ENCODE assay signal across 13 cellular contexts in the genomic region with DNA sequence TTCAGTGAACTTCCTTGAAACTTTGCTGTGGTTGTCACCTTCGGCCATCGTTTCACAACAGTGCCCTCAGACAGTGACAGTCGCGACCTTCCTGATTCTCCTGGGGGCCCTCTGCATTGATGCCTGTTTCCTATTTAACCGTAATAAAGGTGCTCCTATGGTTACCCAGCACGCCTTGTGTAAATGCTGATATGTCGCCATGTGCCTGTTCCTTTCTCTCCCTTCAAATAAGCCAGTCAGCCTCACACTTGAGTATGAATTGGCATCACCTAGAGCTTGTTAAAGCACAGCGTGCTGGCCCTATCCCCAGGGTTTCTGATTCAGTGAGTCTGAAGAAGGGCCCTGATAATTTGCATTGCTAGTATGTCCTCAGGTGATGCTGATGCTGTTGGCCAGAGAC.
DNase-seq lines count a peak whose midpoint lies in the region; FAIRE-seq and TF ChIP-seq lines count a peak whose summit lies in the region.
"Had no signal": no experiment of that assay in that cellular context is flagged by ENCODE, and none has a peak within 500 bp of the region (broad histone marks: within the 10 kb centered on the region; RNA-seq: fewer than 3 reads in every experiment).

No MANE protein-coding gene starts in this region.

- H3K36me3 ChIP-seq in neutrophil (peaks cover 10% of the 10 kb centered on the region), SJCRH30 (no peaks in the 10 kb centered on the region)

- H3K27me3 ChIP-seq in neutrophil: no peaks in the 10 kb centered on the region
- no peaks in the 10 kb centered on the region for H3K27me3 ChIP-seq in SJCRH30

- H3K27ac ChIP-seq in neutrophil (peak overlapping the region; percentile 62), SJCRH30 (no peak overlapping the region)
- H3K27ac ChIP-seq: parathyroid adenoma had no signal

- H3K4me3 ChIP-seq in GM12865 (ENCODE audit: low read depth, low read length) (no peak overlapping the region), neutrophil (ENCODE audit: low read depth in 1 of 2, low read length in 1 of 2) (no peak overlapping the region), SJCRH30 (no peak overlapping the region)

- peaks cover 39% of the 10 kb centered on the region for H3K4me1 Mint-ChIP-seq in activated T-helper 2 cell treated with anti-CD3 and anti-CD28 coated beads, Interferon-gamma antibody, Interleukin-2, Interleukin-4, amounts not matched to agents 10 μg/mL and 5 μg/mL and 100 μg/mL, durations not matched to agents 14 hours and 24 hours and 36 hours (ENCODE audit: low read depth)

- H3K27me3 Mint-ChIP-seq in activated T-helper 2 cell treated with anti-CD3 and anti-CD28 coated beads, Interferon-gamma antibody, Interleukin-2, Interleukin-4, amounts not matched to agents 10 μg/mL and 5 μg/mL and 100 μg/mL, durations not matched to agents 14 hours and 24 hours and 36 hours (ENCODE audit: low read depth): no peaks in the 10 kb centered on the region
- H3K27me3 Mint-ChIP-seq: dendritic cell treated with granulocyte-macrophage colony-stimulating factor and Interleukin-4, amounts not matched to agents 40 ng/mL and 50 ng/mL, for 4 days had no signal

- peak; percentile 19 for DNase-seq in GM12865 (ENCODE audit: low read depth)
- DNase-seq in NCI-H1092 (lab: John Stamatoyannopoulos, UW): peak; percentile 79
- no peak for DNase-seq in activated T-helper 2 cell treated with anti-CD3 and anti-CD28 coated beads, Interferon-gamma antibody, Interleukin-2, Interleukin-4, amounts not matched to agents 10 μg/mL and 5 μg/mL and 100 μg/mL, durations not matched to agents 14 hours and 24 hours and 36 hours (ENCODE audit: low spot score)
- DNase-seq in SJCRH30: no peak
- DNase-seq in D721Med (ENCODE audit: insufficient read length, low spot score): no peak
- no peak for DNase-seq in GM13977 (ENCODE audit: low spot score)
- DNase-seq: activated T-cell treated with anti-CD3 and anti-CD28 coated beads for 4 hours, NCI-H1105 had no signal

- H3K4me1 ChIP-seq in neutrophil (ENCODE audit: control insufficient read depth in 1 of 2, insufficient read depth in 1 of 2, low read depth in 1 of 2, low read length in 1 of 2): peaks cover 36 to 37% of the 10 kb centered on the region in 2 experiments
- H3K4me1 ChIP-seq in SJCRH30: peaks cover 14% of the 10 kb centered on the region
- H3K4me1 ChIP-seq: parathyroid adenoma had no signal

- H3K9me3 Mint-ChIP-seq in activated T-helper 2 cell treated with anti-CD3 and anti-CD28 coated beads, Interferon-gamma antibody, Interleukin-2, Interleukin-4, amounts not matched to agents 10 μg/mL and 5 μg/mL and 100 μg/mL, durations not matched to agents 14 hours and 24 hours and 36 hours: no peaks in the 10 kb centered on the region
- H3K9me3 Mint-ChIP-seq: dendritic cell treated with granulocyte-macrophage colony-stimulating factor and Interleukin-4, amounts not matched to agents 40 ng/mL and 50 ng/mL, for 4 days had no signal

- no peak overlapping the region for H3K4me3 Mint-ChIP-seq in activated T-helper 2 cell treated with anti-CD3 and anti-CD28 coated beads, Interferon-gamma antibody, Interleukin-2, Interleukin-4, amounts not matched to agents 10 μg/mL and 5 μg/mL and 100 μg/mL, durations not matched to agents 14 hours and 24 hours and 36 hours (ENCODE audit: low read depth)
- H3K4me3 Mint-ChIP-seq: dendritic cell treated with granulocyte-macrophage colony-stimulating factor and Interleukin-4, amounts not matched to agents 40 ng/mL and 50 ng/mL, for 4 days had no signal

- no peak for FAIRE-seq in D721Med (lab: Jason Lieb, UNC)
- FAIRE-seq: G401.6, GM19239 had no signal

- H3K36me3 Mint-ChIP-seq in activated T-helper 2 cell treated with anti-CD3 and anti-CD28 coated beads, Interferon-gamma antibody, Interleukin-2, Interleukin-4, amounts not matched to agents 10 μg/mL and 5 μg/mL and 100 μg/mL, durations not matched to agents 14 hours and 24 hours and 36 hours (ENCODE audit: low read depth): peaks cover 99% of the 10 kb centered on the region

- peak overlapping the region; percentile 11 for H3K27ac Mint-ChIP-seq in activated T-helper 2 cell treated with anti-CD3 and anti-CD28 coated beads, Interferon-gamma antibody, Interleukin-2, Interleukin-4, amounts not matched to agents 10 μg/mL and 5 μg/mL and 100 μg/mL, durations not matched to agents 14 hours and 24 hours and 36 hours
- H3K27ac Mint-ChIP-seq: dendritic cell treated with granulocyte-macrophage colony-stimulating factor and Interleukin-4, amounts not matched to agents 40 ng/mL and 50 ng/mL, for 4 days had no signal

- intact Hi-C loops in activated T-helper 2 cell treated with anti-CD3 and anti-CD28 coated beads, Interferon-gamma antibody, Interleukin-2, Interleukin-4, amounts not matched to agents 10 μg/mL and 5 μg/mL and 100 μg/mL, durations not matched to agents 14 hours and 24 hours and 36 hours (cut with micrococcal nuclease): no loop called here

- no peaks in the 10 kb centered on the region for H3K9me3 ChIP-seq in neutrophil
- no peaks in the 10 kb centered on the region for H3K9me3 ChIP-seq in SJCRH30 (replicated peaks)

- no peak for TF ChIP-seq CTCF in GM12865 (IDR thresholded peaks at IDR 0.05; ENCODE audit: insufficient read depth, low read depth, low read length, missing control alignments)
- no peak for TF ChIP-seq CTCF in neutrophil (IDR thresholded peaks at IDR 0.05)
- TF ChIP-seq CTCF in D721Med (IDR thresholded peaks at IDR 0.05; ENCODE audit: insufficient read depth, missing control alignments): no peak
- TF ChIP-seq CTCF in GM13977 (IDR thresholded peaks at IDR 0.05; ENCODE audit: extremely low read depth, insufficient read depth, missing control alignments): no peak

- in situ Hi-C loops in GM13977 (cut with MboI; ENCODE audit: low pct_unique_long_range_greater_than_20kb, low sequenced_read_pairs, unreplicated experiment): no loop called here

Comparison
In these comparisons a context has a peak if more than half of its experiments do, and no peak if none do; other contexts are left out.
1. DNase-seq: peak in GM12865 (single experiment) and NCI-H1092 (single experiment); none in activated T-helper 2 cell treated with anti-CD3 and anti-CD28 coated beads, Interferon-gamma antibody, Interleukin-2, Interleukin-4, amounts not matched to agents 10 μg/mL and 5 μg/mL and 100 μg/mL, durations not matched to agents 14 hours and 24 hours and 36 hours (single experiment), SJCRH30 (0 of 2), D721Med (single experiment) and GM13977 (single experiment).